In genomic region chr22:17982572-17983141, GRCh38 we compare ENCODE assay signal across 28 cellular contexts. TPM values are rescaled to one million over a fixed set of nuclear protein-coding genes. Genes with fewer than 3 reads are reported as not detected.
DNase-seq lines count a peak whose midpoint lies in the region; ATAC-seq and TF ChIP-seq lines count a peak whose summit lies in the region.
"Had no signal": no experiment of that assay in that cellular context is flagged by ENCODE, and none has a peak within 500 bp of the region (broad histone marks: within the 10 kb centered on the region; RNA-seq: fewer than 3 reads in every experiment).

No MANE protein-coding gene starts in this region.

- no peaks in the 10 kb centered on the region for H3K36me3 Mint-ChIP-seq in activated T-helper 17 cell treated with anti-CD3 and anti-CD28 coated beads, Interleukin-2, amount 50 U/mL, for 72 hours (ENCODE audit: low read depth)
- no peaks in the 10 kb centered on the region for H3K36me3 Mint-ChIP-seq in stimulated activated effector memory CD8-positive, alpha-beta T cell treated with anti-CD3 and anti-CD28 coated beads, Interleukin-12 subunit alpha, Interleukin-12 subunit beta, amount 100 ng/mL, for 72 hours
- H3K36me3 Mint-ChIP-seq: natural killer cell had no signal

- CTCF ChIA-PET in HEK293 (lab: Yijun Ruan, JAX) = interaction anchor here (0.6 to 1.5 kb wide), 2 partner anchors 43 to 94 kb away, joined by 3 to 4 read pairs; no protein-coding TSS in a partner anchor

- no peak for TF ChIP-seq CTCF in HEK293 (tag by site-specific recombination; IDR thresholded peaks at IDR 0.05)

- DNase-seq in EH (ENCODE audit: low read depth) (peak; percentile 34), NCI-H748 (lab: John Stamatoyannopoulos, UW; ENCODE audit: unreplicated experiment) (no peak), NCI-H2227 (lab: John Stamatoyannopoulos, UW; ENCODE audit: unreplicated experiment) (no peak)
- DNase-seq in stimulated activated effector memory CD8-positive, alpha-beta T cell treated with anti-CD3 and anti-CD28 coated beads, Interleukin-12 subunit alpha, Interleukin-12 subunit beta, amount 100 ng/mL, for 72 hours (ENCODE audit: low spot score in 2 of 2) = no peak
- DNase-seq: activated CD4-positive, alpha-beta T cell treated with anti-CD3 and anti-CD28 coated beads for 48 hours; activated T-cell treated with anti-CD3 and anti-CD28 coated beads, Interleukin-2, amount 50 U/mL, for 24 hours; adrenal gland; colonic mucosa; effector memory CD4-positive, alpha-beta T cell; foreskin keratinocyte; IMR-90; left ventricle myocardium superior; natural killer cell; NCI-H1092 treated with DMSO at 0.1 percent for 48 hours; NCI-H1930; NCI-H2227 treated with DMSO at 0.1 percent for 48 hours; NCI-H82; OCI-M1; ovary; SHP77; stimulated activated CD4-positive, alpha-beta T cell treated with anti-CD3 and anti-CD28 coated beads, Interleukin-4, amount 100 ng/mL, for 24 hours; stimulated activated naive CD8-positive, alpha-beta T cell treated with anti-CD3 and anti-CD28 coated beads, Interleukin-15, amount 100 ng/mL, for 72 hours; thyroid gland had no signal

- peak overlapping the region; percentile 60 for H3K27ac Mint-ChIP-seq in activated T-helper 17 cell treated with anti-CD3 and anti-CD28 coated beads, Interleukin-2, amount 50 U/mL, for 72 hours
- peak overlapping the region; percentile 86 for H3K27ac Mint-ChIP-seq in stimulated activated effector memory CD8-positive, alpha-beta T cell treated with anti-CD3 and anti-CD28 coated beads, Interleukin-12 subunit alpha, Interleukin-12 subunit beta, amount 100 ng/mL, for 72 hours
- H3K27ac Mint-ChIP-seq: mesothelial cell of epicardium had no signal

- no peaks in the 10 kb centered on the region for H3K27me3 Mint-ChIP-seq in activated T-helper 17 cell treated with anti-CD3 and anti-CD28 coated beads, Interleukin-2, amount 50 U/mL, for 72 hours
- H3K27me3 Mint-ChIP-seq: activated T-cell treated with anti-CD3 and anti-CD28 coated beads, Interleukin-2, amount 50 U/mL, for 24 hours; stimulated activated naive CD8-positive, alpha-beta T cell treated with anti-CD3 and anti-CD28 coated beads, Interleukin-15, amount 100 ng/mL, for 72 hours had no signal

- H3K4me3 ChIP-seq in HEK293 (ENCODE audit: low read depth, low read length) = no peak overlapping the region
- H3K4me3 ChIP-seq: adrenal gland, colonic mucosa, ovary, thyroid gland had no signal

- H3K4me1 ChIP-seq in HEK293 (ENCODE audit: control insufficient read depth, insufficient read depth, low read length) = peaks cover 7% of the 10 kb centered on the region

- H3K9me3 ChIP-seq in HEK293 (ENCODE audit: control insufficient read depth, insufficient read depth, low read depth, low read length) = no peaks in the 10 kb centered on the region; the same call in 1 of the 2 replicates
- H3K9me3 ChIP-seq: adrenal gland, colonic mucosa, ovary, thyroid gland had no signal

- no peaks in the 10 kb centered on the region for H3K9me3 Mint-ChIP-seq in activated T-helper 17 cell treated with anti-CD3 and anti-CD28 coated beads, Interleukin-2, amount 50 U/mL, for 72 hours
- no peaks in the 10 kb centered on the region for H3K9me3 Mint-ChIP-seq in stimulated activated effector memory CD8-positive, alpha-beta T cell treated with anti-CD3 and anti-CD28 coated beads, Interleukin-12 subunit alpha, Interleukin-12 subunit beta, amount 100 ng/mL, for 72 hours
- H3K9me3 Mint-ChIP-seq: activated T-cell treated with anti-CD3 and anti-CD28 coated beads, Interleukin-2, amount 50 U/mL, for 24 hours; mesothelial cell of epicardium; natural killer cell; stimulated activated naive CD8-positive, alpha-beta T cell treated with anti-CD3 and anti-CD28 coated beads, Interleukin-15, amount 100 ng/mL, for 72 hours had no signal

- no peak for ATAC-seq in activated T-helper 17 cell treated with anti-CD3 and anti-CD28 coated beads, Interleukin-2, amount 50 U/mL, for 72 hours (replicated peaks)
- ATAC-seq in stimulated activated effector memory CD8-positive, alpha-beta T cell treated with anti-CD3 and anti-CD28 coated beads, Interleukin-12 subunit alpha, Interleukin-12 subunit beta, amount 100 ng/mL, for 72 hours = no peak
- no peak for ATAC-seq in GM21381 (IDR thresholded peaks at IDR 0.05; ENCODE audit: unreplicated experiment)
- ATAC-seq: esophagus mucosa; foreskin keratinocyte; left ventricle myocardium superior; natural killer cell; stimulated activated naive CD8-positive, alpha-beta T cell treated with anti-CD3 and anti-CD28 coated beads, Interleukin-15, amount 100 ng/mL, for 72 hours had no signal

- POLR2A ChIA-PET in HEK293 (lab: Yijun Ruan, JAX) = interaction anchor here (1.1 kb wide), 1 partner anchor 21 kb away, joined by 3 read pairs; no protein-coding TSS in a partner anchor

- no peak overlapping the region for H3K27ac ChIP-seq in HEK293 (ENCODE audit: extremely low read depth, low read depth, low read length)
- H3K27ac ChIP-seq: adrenal gland, colonic mucosa, foreskin keratinocyte, ovary, thyroid gland had no signal

- peaks cover 0 to 4% of the 10 kb centered on the region in 2 experiments; a peak in 2 of 3 replicates for H3K36me3 ChIP-seq in HEK293 (ENCODE audit: control insufficient read depth in 2 of 2, insufficient read depth in 1 of 2, low read length in 2 of 2)
- H3K36me3 ChIP-seq: adrenal gland, colonic mucosa, ovary, thyroid gland had no signal

- peaks cover 26% of the 10 kb centered on the region for H3K4me1 Mint-ChIP-seq in activated T-helper 17 cell treated with anti-CD3 and anti-CD28 coated beads, Interleukin-2, amount 50 U/mL, for 72 hours
- H3K4me1 Mint-ChIP-seq in stimulated activated effector memory CD8-positive, alpha-beta T cell treated with anti-CD3 and anti-CD28 coated beads, Interleukin-12 subunit alpha, Interleukin-12 subunit beta, amount 100 ng/mL, for 72 hours = peaks cover 56% of the 10 kb centered on the region

- no peak overlapping the region for H3K4me3 Mint-ChIP-seq in activated T-helper 17 cell treated with anti-CD3 and anti-CD28 coated beads, Interleukin-2, amount 50 U/mL, for 72 hours
- H3K4me3 Mint-ChIP-seq in stimulated activated effector memory CD8-positive, alpha-beta T cell treated with anti-CD3 and anti-CD28 coated beads, Interleukin-12 subunit alpha, Interleukin-12 subunit beta, amount 100 ng/mL, for 72 hours = no peak overlapping the region
- H3K4me3 Mint-ChIP-seq: activated T-cell treated with anti-CD3 and anti-CD28 coated beads, Interleukin-2, amount 50 U/mL, for 24 hours; mesothelial cell of epicardium; natural killer cell; stimulated activated naive CD8-positive, alpha-beta T cell treated with anti-CD3 and anti-CD28 coated beads, Interleukin-15, amount 100 ng/mL, for 72 hours had no signal

TF ChIP-seq in HEK293, 187 proteins besides CTCF, POLR2A, EP300 and RAD21:
- TF ChIP-seq SCRT2 (tag by site-specific recombination; IDR thresholded peaks at IDR 0.05) = no peak
- TF ChIP-seq, protein P1, sequence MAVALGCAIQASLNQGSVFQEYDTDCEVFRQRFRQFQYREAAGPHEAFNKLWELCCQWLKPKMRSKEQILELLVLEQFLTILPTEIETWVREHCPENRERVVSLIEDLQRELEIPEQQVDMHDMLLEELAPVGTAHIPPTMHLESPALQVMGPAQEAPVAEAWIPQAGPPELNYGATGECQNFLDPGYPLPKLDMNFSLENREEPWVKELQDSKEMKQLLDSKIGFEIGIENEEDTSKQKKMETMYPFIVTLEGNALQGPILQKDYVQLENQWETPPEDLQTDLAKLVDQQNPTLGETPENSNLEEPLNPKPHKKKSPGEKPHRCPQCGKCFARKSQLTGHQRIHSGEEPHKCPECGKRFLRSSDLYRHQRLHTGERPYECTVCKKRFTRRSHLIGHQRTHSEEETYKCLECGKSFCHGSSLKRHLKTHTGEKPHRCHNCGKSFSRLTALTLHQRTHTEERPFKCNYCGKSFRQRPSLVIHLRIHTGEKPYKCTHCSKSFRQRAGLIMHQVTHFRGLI (tag by site-specific recombination; IDR thresholded peaks at IDR 0.05) = no peak
- TF ChIP-seq GLIS1 (tag by site-specific recombination; IDR thresholded peaks at IDR 0.05) = peak; percentile 19; the same call in 1 of the 2 replicates
- no peak for TF ChIP-seq SETDB1 (IDR thresholded peaks at IDR 0.05; ENCODE audit: insufficient read length, low read length)
- no peak for TF ChIP-seq ZNF112 (tag by site-specific recombination; IDR thresholded peaks at IDR 0.05)
- no peak for TF ChIP-seq KLF16 (tag by site-specific recombination; IDR thresholded peaks at IDR 0.05)

RNA-seq across cellular contexts. Expression of gene MICAL3, which starts 41.7 kb away (rescaled TPM):
- 10 to 100 TPM; 28.7 to 38.5 TPM for total RNA-seq in activated T-helper 17 cell treated with anti-CD3 and anti-CD28 coated beads, Interleukin-2, amount 50 U/mL, for 72 hours
